Comparison of ENCODE assay signal across 23 cellular contexts in genomic region chr4:158728256-158728655, GRCh38.
"Had no signal": no experiment of that assay in that cellular context is flagged by ENCODE, and none has a peak within 500 bp of the region (broad histone marks: within the 10 kb centered on the region; RNA-seq: fewer than 3 reads in every experiment).

No MANE protein-coding gene starts in this region.

- H3K9me3 Mint-ChIP-seq: endodermal cell, memory B cell, mesothelial cell of epicardium, nephron had no signal

- H3K36me3 Mint-ChIP-seq: immature natural killer cell, memory B cell, mesothelial cell of epicardium had no signal

- H3K36me3 ChIP-seq: left ventricle myocardium inferior, lower lobe of right lung, sigmoid colon, stomach, thoracic aorta, transverse colon had no signal

- H3K4me3 Mint-ChIP-seq: endodermal cell, immature natural killer cell, memory B cell, mesothelial cell of epicardium, nephron had no signal

- ATAC-seq: foreskin keratinocyte, left cardiac atrium, lower lobe of right lung had no signal

- H3K4me1 Mint-ChIP-seq: endodermal cell, mesothelial cell of epicardium had no signal

- H3K27ac Mint-ChIP-seq: endodermal cell, immature natural killer cell, memory B cell, mesothelial cell of epicardium, nephron had no signal

- H3K4me3 ChIP-seq: coronary artery, left ventricle myocardium inferior, lower lobe of right lung, sigmoid colon, skin epidermis, stomach, thoracic aorta, transverse colon had no signal

- DNase-seq: effector CD4-positive, alpha-beta T cell; endodermal cell; erythroblast; foreskin keratinocyte; immature natural killer cell; kidney; left cardiac atrium; left ventricle myocardium inferior; lower lobe of right lung; posterior cingulate gyrus; sigmoid colon; stimulated activated CD4-positive, alpha-beta T cell treated with anti-CD3 and anti-CD28 coated beads, Interleukin-2, amount 100 ng/mL, for 24 hours; stimulated activated CD4-positive, alpha-beta T cell treated with anti-CD3 and anti-CD28 coated beads, Interleukin-4, amount 100 ng/mL, for 4 hours; stimulated activated naive CD4-positive, alpha-beta T cell; stomach; substantia nigra; transverse colon had no signal

- H3K9me3 ChIP-seq: left ventricle myocardium inferior, lower lobe of right lung, sigmoid colon, stomach, thoracic aorta, transverse colon had no signal

- H3K27ac ChIP-seq: coronary artery, foreskin keratinocyte, left ventricle myocardium inferior, lower lobe of right lung, sigmoid colon, skin epidermis, stomach, thoracic aorta, transverse colon had no signal

- H3K4me1 ChIP-seq: foreskin keratinocyte, lower lobe of right lung had no signal

- H3K27me3 ChIP-seq: sigmoid colon, stomach had no signal
